10 cellular contexts compared by ENCODE assay signal in genomic region chr12:561908-562593, GRCh38.
DNase-seq lines count a peak whose midpoint lies in the region; ATAC-seq, FAIRE-seq and TF ChIP-seq lines count a peak whose summit lies in the region.
"Had no signal": no experiment of that assay in that cellular context is flagged by ENCODE, and none has a peak within 500 bp of the region (broad histone marks: within the 10 kb centered on the region; RNA-seq: fewer than 3 reads in every experiment).

No MANE protein-coding gene starts in this region.

- no peaks in the 10 kb centered on the region for H3K27me3 Mint-ChIP-seq in stimulated activated naive CD8-positive, alpha-beta T cell treated with anti-CD3 and anti-CD28 coated beads, Interleukin-15, Interleukin-2, amounts not matched to agents 100 ng/mL and 50 ng/mL, for 24 hours

- POLR2A ChIA-PET in GM12878 (lab: Charles Lee) = no interaction called here
- POLR2A ChIA-PET in PC-3 (lab: Charles Lee; ENCODE audit: unreplicated experiment) = no interaction called here

- CTCF ChIA-PET in GM12878 (lab: Yijun Ruan, JAX) = interaction anchor here (0.7 to 1.0 kb wide), 2 partner anchors 11 to 1073 kb away, joined by 4 to 5 read pairs; no protein-coding TSS in a partner anchor
- CTCF ChIA-PET in PC-3 (lab: Charles Lee) = no interaction called here

- FAIRE-seq in GM12878 (lab: Jason Lieb, UNC) = no peak

- H2AFZ ChIP-seq in GM12878 (ENCODE audit: control insufficient read depth, low read depth, low read length) (no peak overlapping the region), PC-3 (ENCODE audit: low read length) (no peak overlapping the region)

- no peaks in the 10 kb centered on the region for H4K20me1 ChIP-seq in GM12878 (ENCODE audit: control insufficient read depth, insufficient read depth)
- no peaks in the 10 kb centered on the region for H4K20me1 ChIP-seq in PC-3 (ENCODE audit: low read length)

- H3K36me3 ChIP-seq in GM12878 (ENCODE audit: control insufficient read depth in 2 of 2, insufficient read depth in 2 of 2, low read length in 1 of 2) (no peaks in the 10 kb centered on the region), upper lobe of right lung (no peaks in the 10 kb centered on the region), PC-3 (ENCODE audit: low read depth, low read length) (no peaks in the 10 kb centered on the region)

- TF ChIP-seq CTCF in GM12878 (IDR thresholded peaks at IDR 0.05 in 2 of 3, conservative IDR thresholded peaks at IDR 0.05 in 1 of 3; ENCODE audit: control insufficient read depth in 2 of 3, extremely low read depth in 1 of 3, insufficient read depth in 1 of 3, low read depth in 3 of 3, low read length in 3 of 3) (no peak), upper lobe of right lung (IDR thresholded peaks at IDR 0.05) (no peak), PC-3 (conservative IDR thresholded peaks at IDR 0.05; ENCODE audit: low read depth, low read length) (no peak)

- H3K27ac ChIP-seq in GM12878 (ENCODE audit: control insufficient read depth, insufficient read depth) (no peak overlapping the region), upper lobe of right lung (peak overlapping the region; percentile 70), PC-3 (ENCODE audit: low read length) (no peak overlapping the region)
- H3K27ac ChIP-seq: SJCRH30 had no signal

- no peak for DNase-seq in stimulated activated naive CD8-positive, alpha-beta T cell treated with anti-CD3 and anti-CD28 coated beads, Interleukin-15, Interleukin-2, amounts not matched to agents 100 U/mL and 50 U/mL, for 24 hours
- no peak for DNase-seq in GM12878 (ENCODE audit: low read depth, low spot score)
- peak; percentile 87 for DNase-seq in upper lobe of right lung
- no peak for DNase-seq in NCI-H187 treated with DMSO at 0.1 percent for 48 hours (lab: John Stamatoyannopoulos, UW)
- DNase-seq in PC-3 = no peak
- DNase-seq in COLO668 (lab: John Stamatoyannopoulos, UW; ENCODE audit: unreplicated experiment) = no peak
- DNase-seq: NCI-H2029, SJCRH30 had no signal

- H3K27me3 ChIP-seq in GM12878 (replicated peaks in 1 of 2; ENCODE audit: control insufficient read depth in 2 of 2, insufficient read depth in 2 of 2, low read length in 1 of 2) = no peaks in the 10 kb centered on the region
- no peaks in the 10 kb centered on the region for H3K27me3 ChIP-seq in mononuclear cell (ENCODE audit: insufficient read depth, low read length)
- no peaks in the 10 kb centered on the region for H3K27me3 ChIP-seq in upper lobe of right lung
- no peaks in the 10 kb centered on the region for H3K27me3 ChIP-seq in PC-3 (ENCODE audit: low read length)
- H3K27me3 ChIP-seq: SJCRH30 had no signal

- no peaks in the 10 kb centered on the region for H3K36me3 Mint-ChIP-seq in stimulated activated naive CD8-positive, alpha-beta T cell treated with anti-CD3 and anti-CD28 coated beads, Interleukin-15, Interleukin-2, amounts not matched to agents 100 ng/mL and 50 ng/mL, for 24 hours (ENCODE audit: low read depth)

- H3K4me1 Mint-ChIP-seq in stimulated activated naive CD8-positive, alpha-beta T cell treated with anti-CD3 and anti-CD28 coated beads, Interleukin-15, Interleukin-2, amounts not matched to agents 100 ng/mL and 50 ng/mL, for 24 hours (ENCODE audit: low read depth) = peaks cover 50% of the 10 kb centered on the region

- no peaks in the 10 kb centered on the region for H3K9me2 ChIP-seq in PC-3 (replicated peaks; ENCODE audit: low read length)

- intact Hi-C loops in GM12878 (cut with micrococcal nuclease; ENCODE audit: unreplicated experiment) (loop anchor here (10.0 kb wide), 1 partner anchor 313 kb away; no protein-coding TSS in a partner anchor), upper lobe of right lung (cut with DNase I) (no loop called here), PC-3 (cut with micrococcal nuclease) (no loop called here)

- peak overlapping the region; percentile 83 for H3K27ac Mint-ChIP-seq in stimulated activated naive CD8-positive, alpha-beta T cell treated with anti-CD3 and anti-CD28 coated beads, Interleukin-15, Interleukin-2, amounts not matched to agents 100 ng/mL and 50 ng/mL, for 24 hours

- H3K9me3 Mint-ChIP-seq in stimulated activated naive CD8-positive, alpha-beta T cell treated with anti-CD3 and anti-CD28 coated beads, Interleukin-15, Interleukin-2, amounts not matched to agents 100 ng/mL and 50 ng/mL, for 24 hours = no peaks in the 10 kb centered on the region

- TF ChIP-seq RAD21 in GM12878 (IDR thresholded peaks at IDR 0.05; ENCODE audit: insufficient read depth, low read depth, low read length) = no peak

- in situ Hi-C loops in GM12878 (cut with MboI) = no loop called here

- no peaks in the 10 kb centered on the region for H3F3A ChIP-seq in PC-3 (ENCODE audit: low read length, unreplicated experiment)

- TF ChIP-seq POLR2A in GM12878 (IDR thresholded peaks at IDR 0.05; ENCODE audit: low read depth, low read length) = no peak

- H3K4me2 ChIP-seq in GM12878 (ENCODE audit: control insufficient read depth, insufficient read depth) (no peak overlapping the region), PC-3 (ENCODE audit: low read length) (no peak overlapping the region)

- H3K79me2 ChIP-seq in GM12878 (ENCODE audit: control insufficient read depth, insufficient read depth, low read length) = no peaks in the 10 kb centered on the region
- no peaks in the 10 kb centered on the region for H3K79me2 ChIP-seq in PC-3 (ENCODE audit: low read length)

- SMC1A ChIA-PET in GM12878 (lab: Charles Lee; ENCODE audit: uncharacterized antibody, unreplicated experiment) = no interaction called here

- H3K4me3 ChIP-seq in GM12878 = no peak overlapping the region
- peak overlapping the region; percentile 13 for H3K4me3 ChIP-seq in mononuclear cell (ENCODE audit: low read length)
- H3K4me3 ChIP-seq in upper lobe of right lung = peak overlapping the region; percentile 23
- H3K4me3 ChIP-seq in PC-3 (ENCODE audit: low read length) = no peak overlapping the region
- H3K4me3 ChIP-seq: SJCRH30 had no signal

- RAD21 ChIA-PET in GM12878 (lab: Charles Lee; ENCODE audit: unreplicated experiment) = no interaction called here

- BruUV-seq in GM12878 (replicated peaks; lab: Mats Ljungman, UMichigan) = no TSS peak
- BruUV-seq in PC-3 (replicated peaks; lab: Mats Ljungman, UMichigan) = no TSS peak

- no peak for TF ChIP-seq EP300 in GM12878 (IDR thresholded peaks at IDR 0.05; ENCODE audit: borderline replicate concordance in 1 of 2, control insufficient read depth in 1 of 2, low read depth in 2 of 2, low read length in 2 of 2)

- WGBS in GM12878 (ENCODE audit: insufficient coverage, insufficient replicate concordance, low lambda C conversion rate, missing lambda C conversion rate) = 26% methylated on average over 19 of the region's 19 CpGs

- peaks cover 23% of the 10 kb centered on the region for H3K4me1 ChIP-seq in GM12878 (ENCODE audit: control insufficient read depth, insufficient read depth, low read length)
- peaks cover 66% of the 10 kb centered on the region for H3K4me1 ChIP-seq in mononuclear cell (ENCODE audit: insufficient read depth, low read length)
- H3K4me1 ChIP-seq in upper lobe of right lung = peaks cover 8% of the 10 kb centered on the region
- H3K4me1 ChIP-seq in PC-3 (ENCODE audit: insufficient read depth, low read length) = no peaks in the 10 kb centered on the region
- H3K4me1 ChIP-seq: SJCRH30 had no signal

- H3K4me3 Mint-ChIP-seq in stimulated activated naive CD8-positive, alpha-beta T cell treated with anti-CD3 and anti-CD28 coated beads, Interleukin-15, Interleukin-2, amounts not matched to agents 100 ng/mL and 50 ng/mL, for 24 hours = no peak overlapping the region

- no peak for ATAC-seq in stimulated activated naive CD8-positive, alpha-beta T cell treated with anti-CD3 and anti-CD28 coated beads, Interleukin-15, Interleukin-2, amounts not matched to agents 100 U/mL and 50 U/mL, for 24 hours
- ATAC-seq in GM12878 (peak; percentile 23), upper lobe of right lung (peak; percentile 78), PC-3 (no peak)

- H3K9me3 ChIP-seq in GM12878 (replicated peaks; ENCODE audit: control insufficient read depth, insufficient read depth, low read length) (no peaks in the 10 kb centered on the region), mononuclear cell (ENCODE audit: low read depth, low read length) (no peaks in the 10 kb centered on the region), upper lobe of right lung (no peaks in the 10 kb centered on the region), PC-3 (ENCODE audit: low read length) (no peaks in the 10 kb centered on the region)
- H3K9me3 ChIP-seq: SJCRH30 had no signal

- H3K9ac ChIP-seq in GM12878 (ENCODE audit: control insufficient read depth, insufficient read depth, low read length) (no peak overlapping the region), PC-3 (ENCODE audit: low read length) (no peak overlapping the region)

TF ChIP-seq in GM12878, 131 proteins besides CTCF, POLR2A, EP300 and RAD21:
- TF ChIP-seq SMARCA5 (IDR thresholded peaks at IDR 0.05) (no peak), EGR1 (IDR thresholded peaks at IDR 0.05; ENCODE audit: borderline replicate concordance in 1 of 2, low read depth in 2 of 2, low read length in 2 of 2) (peak in 1 of 2 experiments; percentile 20; a peak in 1 of 3 replicates), BHLHE40 (IDR thresholded peaks at IDR 0.05; ENCODE audit: borderline replicate concordance in 1 of 2, low read depth in 2 of 2, low read length in 1 of 2) (peak; percentile 72 to 86), YY1 (IDR thresholded peaks at IDR 0.05; ENCODE audit: low read depth, low read length) (no peak), SPI1 (IDR thresholded peaks at IDR 0.05; ENCODE audit: borderline replicate concordance, insufficient read depth, low read depth, low read length) (peak; percentile 68; the same call in 1 of the 2 replicates), IKZF1 (conservative IDR thresholded peaks at IDR 0.05) (peak; percentile 44)

Comparison
In these comparisons a context has a peak if more than half of its experiments do, and no peak if none do; other contexts are left out.
1. ATAC-seq: peak in GM12878 (single experiment) and upper lobe of right lung (single experiment); none in stimulated activated naive CD8-positive, alpha-beta T cell treated with anti-CD3 and anti-CD28 coated beads, Interleukin-15, Interleukin-2, amounts not matched to agents 100 U/mL and 50 U/mL, for 24 hours (single experiment) and PC-3 (single experiment).
2. H3K4me3 ChIP-seq: peak in mononuclear cell (single experiment) and upper lobe of right lung (single experiment); none in GM12878 (single experiment) and PC-3 (single experiment).